ENCODE assay signal across 13 cellular contexts in genomic region chrX:119682019-119682989, GRCh38. TPM values are rescaled to one million over a fixed set of nuclear protein-coding genes. Genes with fewer than 3 reads are reported as not detected.
DNase-seq lines count a peak whose midpoint lies in the region; ATAC-seq and TF ChIP-seq lines count a peak whose summit lies in the region.
"Had no signal": no experiment of that assay in that cellular context is flagged by ENCODE, and none has a peak within 500 bp of the region (broad histone marks: within the 10 kb centered on the region; RNA-seq: fewer than 3 reads in every experiment).

No MANE protein-coding gene starts in this region.

- no peak for TF ChIP-seq CTCF in upper lobe of left lung (IDR thresholded peaks at IDR 0.05)

- no peaks in the 10 kb centered on the region for H3K27me3 ChIP-seq in upper lobe of left lung
- H3K27me3 ChIP-seq: ovary had no signal

- no peak overlapping the region for H3K4me3 ChIP-seq in upper lobe of left lung
- H3K4me3 ChIP-seq: ovary had no signal

- ATAC-seq in HG03460 (IDR thresholded peaks at IDR 0.05; ENCODE audit: unreplicated experiment) (peak; percentile 33), upper lobe of left lung (ENCODE audit: low FRiP score in 2 of 2) (no peak)
- peak; percentile 51 for ATAC-seq in activated T-helper 17 cell treated with anti-CD3 and anti-CD28 coated beads, Interleukin-2, amount 50 U/mL, for 72 hours (replicated peaks)

- 63 to 76% methylated on average over 15 of the region's 15 CpGs for WGBS in upper lobe of left lung, 2 donors

- peaks cover 75% of the 10 kb centered on the region for H3K36me3 Mint-ChIP-seq in activated T-helper 17 cell treated with anti-CD3 and anti-CD28 coated beads, Interleukin-2, amount 50 U/mL, for 72 hours (ENCODE audit: low read depth)

- H3K4me1 Mint-ChIP-seq in activated T-helper 17 cell treated with anti-CD3 and anti-CD28 coated beads, Interleukin-2, amount 50 U/mL, for 72 hours, result peaks cover 15% of the 10 kb centered on the region

- H3K27ac Mint-ChIP-seq in activated T-helper 17 cell treated with anti-CD3 and anti-CD28 coated beads, Interleukin-2, amount 50 U/mL, for 72 hours, result peak overlapping the region; percentile 90
- H3K27ac Mint-ChIP-seq: brain had no signal

- no peaks in the 10 kb centered on the region for H3K9me3 Mint-ChIP-seq in activated T-helper 17 cell treated with anti-CD3 and anti-CD28 coated beads, Interleukin-2, amount 50 U/mL, for 72 hours

- no peaks in the 10 kb centered on the region for H3K36me3 ChIP-seq in upper lobe of left lung
- H3K36me3 ChIP-seq: ovary had no signal

- peak overlapping the region in 3 of 4 donors; percentile 14 to 43 (median 24) for H3K27ac ChIP-seq in upper lobe of left lung
- H3K27ac ChIP-seq: C4-2B, ovary had no signal

- peaks cover 0 to 23% (median 7%) of the 10 kb centered on the region in 4 donors for H3K4me1 ChIP-seq in upper lobe of left lung

- peak in 1 of 4 donors; percentile 18 for TF ChIP-seq POLR2A in upper lobe of left lung (IDR thresholded peaks at IDR 0.05)

- peak overlapping the region; percentile 88 for H3K4me3 Mint-ChIP-seq in activated T-helper 17 cell treated with anti-CD3 and anti-CD28 coated beads, Interleukin-2, amount 50 U/mL, for 72 hours
- H3K4me3 Mint-ChIP-seq: brain had no signal

- no peaks in the 10 kb centered on the region for H3K27me3 Mint-ChIP-seq in activated T-helper 17 cell treated with anti-CD3 and anti-CD28 coated beads, Interleukin-2, amount 50 U/mL, for 72 hours

- peak; percentile 31 for DNase-seq in stimulated activated CD4-positive, alpha-beta T cell treated with anti-CD3 and anti-CD28 coated beads, Interleukin-15, amount 100 ng/mL, for 24 hours
- no peak for DNase-seq in stimulated activated CD4-positive, alpha-beta T cell treated with anti-CD3 and anti-CD28 coated beads, Interleukin-2, amount 100 ng/mL, for 24 hours
- no peak for DNase-seq in upper lobe of left lung
- DNase-seq in NCI-H1105 (lab: John Stamatoyannopoulos, UW), result no peak
- DNase-seq in AG08396 (ENCODE audit: low spot score), result no peak
- no peak for DNase-seq in GM03348 (ENCODE audit: low spot score)
- DNase-seq: GOT3, hypothalamus, ovary had no signal

- TF ChIP-seq EP300 in upper lobe of left lung (IDR thresholded peaks at IDR 0.05), result no peak

- H3K9me3 ChIP-seq in upper lobe of left lung, result no peaks in the 10 kb centered on the region
- H3K9me3 ChIP-seq: ovary had no signal

RNA-seq across cellular contexts. Expression of gene SEPTIN6, which starts 10.7 kb away (rescaled TPM):
- total RNA-seq in activated T-helper 17 cell treated with anti-CD3 and anti-CD28 coated beads, Interleukin-2, amount 50 U/mL, for 72 hours, result 100 to 1,000 TPM; 171 to 204 TPM
- 10 to 100 TPM; 12.3 to 27.2 (median 21.4) TPM for total RNA-seq in upper lobe of left lung

Comparison
In these comparisons a context has a peak if more than half of its experiments do, and no peak if none do; other contexts are left out.
1. ATAC-seq: peak in HG03460 (single experiment) and activated T-helper 17 cell treated with anti-CD3 and anti-CD28 coated beads, Interleukin-2, amount 50 U/mL, for 72 hours (single experiment); none in upper lobe of left lung (0 of 2).
2. RNA of gene SEPTIN6, which starts 10.7 kb away (total RNA-seq): 171 to 204 TPM in activated T-helper 17 cell treated with anti-CD3 and anti-CD28 coated beads, Interleukin-2, amount 50 U/mL, for 72 hours; 12.3 to 27.2 TPM in upper lobe of left lung; every median in the first group is over 4 times any median in the second.